In genomic region chr9:117551171-117551570, GRCh38 we compare ENCODE assay signal across 22 cellular contexts.
"Had no signal": no experiment of that assay in that cellular context is flagged by ENCODE, and none has a peak within 500 bp of the region (broad histone marks: within the 10 kb centered on the region; RNA-seq: fewer than 3 reads in every experiment).

No MANE protein-coding gene starts in this region.

- H3K4me3 ChIP-seq: K562 had no signal

- H3K27ac ChIP-seq: HL-60, KMS-11 had no signal

- H3K4me2 ChIP-seq: KMS-11 had no signal

- FAIRE-seq: HTR-8/SVneo, K562, RCC 7860 had no signal

- ATAC-seq: K562 had no signal

- H3K9ac ChIP-seq: KMS-11 had no signal

- DNase-seq: Kasumi-1, MV-4-11, NCI-H1092, NCI-H1105 treated with DMSO at 0.1 percent for 48 hours, NCI-H1417 treated with DMSO at 0.1 percent for 48 hours, NCI-H146, NCI-H1694 treated with DMSO at 0.1 percent for 48 hours, NCI-H1930, NCI-H2081, NCI-H2107, NCI-H2227 treated with DMSO at 0.1 percent for 48 hours, NCI-H446, NCI-H510A, NCI-H524 treated with DMSO at 0.1 percent for 48 hours, NCI-H774, Right ventricle myocardium superior, RPMI8226 had no signal
